Comparison of ENCODE assay signal across 8 cellular contexts in genomic region chr14:38867561-38868150, GRCh38.
DNase-seq lines count a peak whose midpoint lies in the region; ATAC-seq and TF ChIP-seq lines count a peak whose summit lies in the region.

No MANE protein-coding gene starts in this region.

- H3K4me3 ChIP-seq in NB4 (ENCODE audit: low read depth, low read length) (no peak overlapping the region), SK-N-MC (no peak overlapping the region)

- no peaks in the 10 kb centered on the region for H3K36me3 ChIP-seq in SK-N-MC (ENCODE audit: insufficient read depth, low read length)

- H3K27ac Mint-ChIP-seq in HFFc6 (no peak overlapping the region), progenitor cell of endocrine pancreas (peak overlapping the region; percentile 73)
- no peak overlapping the region for H3K27ac Mint-ChIP-seq in activated naive CD8-positive, alpha-beta T cell treated with anti-CD3 and anti-CD28 coated beads for 36 hours

- intact Hi-C loops in Right ventricle myocardium inferior (cut with DNase I) = loop anchor here (2.0 to 5.0 kb wide), 2 partner anchors 145 to 965 kb away; no protein-coding TSS in a partner anchor

- H3K36me3 Mint-ChIP-seq in HFFc6 (ENCODE audit: low read depth) (no peaks in the 10 kb centered on the region), progenitor cell of endocrine pancreas (ENCODE audit: insufficient read depth) (peaks cover 2% of the 10 kb centered on the region)
- H3K36me3 Mint-ChIP-seq in activated naive CD8-positive, alpha-beta T cell treated with anti-CD3 and anti-CD28 coated beads for 36 hours = no peaks in the 10 kb centered on the region

- H3K27me3 Mint-ChIP-seq in HFFc6 (ENCODE audit: insufficient read depth) (no peaks in the 10 kb centered on the region), progenitor cell of endocrine pancreas (peaks cover 7% of the 10 kb centered on the region)
- peaks cover 9% of the 10 kb centered on the region for H3K27me3 Mint-ChIP-seq in activated naive CD8-positive, alpha-beta T cell treated with anti-CD3 and anti-CD28 coated beads for 36 hours

- no peak overlapping the region for H3K9ac ChIP-seq in SK-N-MC (ENCODE audit: insufficient read length)

- ATAC-seq in Right ventricle myocardium inferior = peak; percentile 86

- peaks cover 8% of the 10 kb centered on the region for H3K4me1 Mint-ChIP-seq in HFFc6 (ENCODE audit: low read depth)
- H3K4me1 Mint-ChIP-seq in activated naive CD8-positive, alpha-beta T cell treated with anti-CD3 and anti-CD28 coated beads for 36 hours = no peaks in the 10 kb centered on the region
- H3K4me1 Mint-ChIP-seq in progenitor cell of endocrine pancreas (ENCODE audit: low read depth) = peaks cover 48% of the 10 kb centered on the region

- no peaks in the 10 kb centered on the region for H3K9me3 ChIP-seq in SK-N-MC (ENCODE audit: low read depth, low read length)

- H3K9me3 Mint-ChIP-seq in HFFc6 (no peaks in the 10 kb centered on the region), progenitor cell of endocrine pancreas (ENCODE audit: low read depth) (peaks cover 12% of the 10 kb centered on the region)
- H3K9me3 Mint-ChIP-seq in activated naive CD8-positive, alpha-beta T cell treated with anti-CD3 and anti-CD28 coated beads for 36 hours = peaks cover 3% of the 10 kb centered on the region

- TF ChIP-seq CTCF in GM12873 (IDR thresholded peaks at IDR 0.05; ENCODE audit: insufficient read depth, low read depth, low read length, missing control alignments) (peak; percentile 81), HFFc6 (IDR thresholded peaks at IDR 0.05) (peak; percentile 94), NB4 (IDR thresholded peaks at IDR 0.05; ENCODE audit: low read depth, low read length) (peak; percentile 73), progenitor cell of endocrine pancreas (IDR thresholded peaks at IDR 0.05; ENCODE audit: unreplicated experiment) (peak; percentile 86)

- H3K4me3 Mint-ChIP-seq in HFFc6 (no peak overlapping the region), progenitor cell of endocrine pancreas (ENCODE audit: low read depth) (no peak overlapping the region)
- no peak overlapping the region for H3K4me3 Mint-ChIP-seq in activated naive CD8-positive, alpha-beta T cell treated with anti-CD3 and anti-CD28 coated beads for 36 hours

- DNase-seq in HFFc6 (peak; percentile 70), NB4 (ENCODE audit: low read depth) (peak; percentile 75), SK-N-MC (ENCODE audit: low read depth, low spot score) (peak; percentile 77), Right ventricle myocardium inferior (ENCODE audit: missing footprints) (peak; percentile 68), progenitor cell of endocrine pancreas (ENCODE audit: low spot score, unreplicated experiment) (peak; percentile 63), mesenteric fat pad (ENCODE audit: low spot score) (no peak)
- peak; percentile 38 for DNase-seq in activated naive CD8-positive, alpha-beta T cell treated with anti-CD3 and anti-CD28 coated beads for 36 hours

- H3K27ac ChIP-seq in SK-N-MC = no peak overlapping the region

- TF ChIP-seq POLR2A in NB4 (IDR thresholded peaks at IDR 0.05; ENCODE audit: extremely low read depth, insufficient read length) = no peak
